8 cellular contexts compared by ENCODE assay signal in the genomic region with DNA sequence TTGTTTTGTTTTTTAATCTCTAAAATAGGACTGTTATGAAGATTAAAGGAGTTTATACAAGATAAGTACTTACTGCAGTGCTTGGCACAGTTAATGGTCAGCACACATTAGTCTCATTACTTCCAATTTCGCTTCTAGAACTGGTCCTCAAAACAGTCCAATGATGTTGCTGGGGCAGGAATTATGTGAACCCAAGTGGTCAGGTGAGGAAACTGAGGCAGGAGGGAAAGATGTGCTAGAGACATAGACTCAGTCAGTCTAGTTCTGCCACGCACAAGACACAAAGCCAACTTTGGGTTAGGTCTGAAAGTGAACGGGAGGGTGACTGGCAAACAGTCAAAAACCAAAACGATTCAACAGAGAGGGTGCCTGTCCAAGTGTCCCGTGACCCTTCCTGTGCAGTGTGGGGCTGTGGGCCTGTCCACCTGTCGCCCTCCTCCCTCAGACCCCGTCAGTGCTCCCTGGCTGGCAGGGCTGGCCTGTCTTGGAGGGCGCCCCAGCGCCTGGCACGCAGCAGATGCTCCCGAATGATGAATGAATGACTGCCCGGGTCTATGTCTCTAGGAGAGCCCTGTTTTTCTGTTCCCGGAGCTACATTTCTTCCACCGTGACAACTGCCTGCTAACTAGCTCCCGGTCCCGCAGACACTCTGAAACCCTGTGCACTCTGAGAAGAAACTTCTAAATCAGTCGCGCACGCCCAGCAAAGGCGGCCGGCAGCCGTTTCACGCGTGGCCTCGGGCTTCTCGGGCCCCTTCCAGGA. TPM values are rescaled to one million over a fixed set of nuclear protein-coding genes. Genes with fewer than 3 reads are reported as not detected.
DNase-seq lines count a peak whose midpoint lies in the region; ATAC-seq and TF ChIP-seq lines count a peak whose summit lies in the region.

No MANE protein-coding gene starts in this region.

- no peak overlapping the region for H3K27ac ChIP-seq in smooth muscle cell (ENCODE audit: low read depth)

- CTCF ChIA-PET in activated CD4-positive, alpha-beta memory T cell treated with anti-CD3 and anti-CD28 coated beads, Interleukin-2, amount 10 ng/mL, durations not matched to agents 7 days and 5 days (lab: Charles Lee) = interaction anchor here (1.1 to 2.8 kb wide), 3 partner anchors 42 to 68 kb away, joined by 4 to 11 read pairs (median 10); no protein-coding TSS in a partner anchor

- ATAC-seq in left ventricle myocardium superior (peak; percentile 3), HG03571 (IDR thresholded peaks at IDR 0.05; ENCODE audit: unreplicated experiment) (no peak)

- peak overlapping the region; percentile 6 for H2AFZ ChIP-seq in smooth muscle cell (ENCODE audit: low read depth)

- no peaks in the 10 kb centered on the region for H3K36me3 ChIP-seq in smooth muscle cell (ENCODE audit: low read depth)

- H3K4me3 ChIP-seq in smooth muscle cell = peak overlapping the region; percentile 85

- H3K4me1 ChIP-seq in smooth muscle cell (ENCODE audit: low read depth) = peaks cover 6% of the 10 kb centered on the region

- peaks cover 2% of the 10 kb centered on the region; the same call in 1 of the 2 replicates for H3K27me3 Mint-ChIP-seq in HFFc6 (ENCODE audit: insufficient read depth)
- H3K27me3 Mint-ChIP-seq in activated CD4-positive, alpha-beta memory T cell treated with anti-CD3 and anti-CD28 coated beads, Interleukin-2, amount 10 ng/mL, durations not matched to agents 7 days and 5 days = no peaks in the 10 kb centered on the region

- peak overlapping the region; percentile 93 for H3K4me3 Mint-ChIP-seq in HFFc6
- peak overlapping the region; percentile 98 for H3K4me3 Mint-ChIP-seq in activated CD4-positive, alpha-beta memory T cell treated with anti-CD3 and anti-CD28 coated beads, Interleukin-2, amount 10 ng/mL, durations not matched to agents 7 days and 5 days

- no peaks in the 10 kb centered on the region for H4K20me1 ChIP-seq in smooth muscle cell (ENCODE audit: low read depth)

- TF ChIP-seq CTCF in HFFc6 (IDR thresholded peaks at IDR 0.05) (no peak), smooth muscle cell (IDR thresholded peaks at IDR 0.05; ENCODE audit: borderline replicate concordance, insufficient read depth, poor library complexity, severe bottlenecking) (no peak)

- peaks cover 21% of the 10 kb centered on the region for H3K4me1 Mint-ChIP-seq in HFFc6 (ENCODE audit: low read depth)
- H3K4me1 Mint-ChIP-seq in activated CD4-positive, alpha-beta memory T cell treated with anti-CD3 and anti-CD28 coated beads, Interleukin-2, amount 10 ng/mL, durations not matched to agents 7 days and 5 days = peaks cover 53% of the 10 kb centered on the region

- H3K27ac Mint-ChIP-seq in HFFc6 = peak overlapping the region; percentile 99
- H3K27ac Mint-ChIP-seq in activated CD4-positive, alpha-beta memory T cell treated with anti-CD3 and anti-CD28 coated beads, Interleukin-2, amount 10 ng/mL, durations not matched to agents 7 days and 5 days = peak overlapping the region; percentile 88

- peaks cover 6% of the 10 kb centered on the region; the same call in 1 of the 2 replicates for H3K36me3 Mint-ChIP-seq in HFFc6 (ENCODE audit: low read depth)
- H3K36me3 Mint-ChIP-seq in activated CD4-positive, alpha-beta memory T cell treated with anti-CD3 and anti-CD28 coated beads, Interleukin-2, amount 10 ng/mL, durations not matched to agents 7 days and 5 days (ENCODE audit: low read depth) = peaks cover 51% of the 10 kb centered on the region

- DNase-seq in HFFc6 (no peak), left ventricle myocardium superior (no peak), smooth muscle cell (lab: John Stamatoyannopoulos, UW; ENCODE audit: unreplicated experiment) (no peak), germinal center (ENCODE audit: low spot score) (no peak), NCI-H2081 (lab: John Stamatoyannopoulos, UW) (no peak), NCI-H1048 (lab: John Stamatoyannopoulos, UW) (no peak)
- no peak for DNase-seq in activated CD4-positive, alpha-beta memory T cell treated with anti-CD3 and anti-CD28 coated beads, Interleukin-2, amount 10 ng/mL, durations not matched to agents 7 days and 5 days

- POLR2A ChIA-PET in activated CD4-positive, alpha-beta memory T cell treated with anti-CD3 and anti-CD28 coated beads, Interleukin-2, amount 10 ng/mL, durations not matched to agents 7 days and 5 days (lab: Charles Lee) = interaction anchor here (0.7 to 4.2 kb wide), 17 partner anchors 9 to 921 kb away, joined by 3 to 42 read pairs (median 9); partner anchors contain the start of genes CZIB, ORC1 and PRPF38A

- WGBS in smooth muscle cell (ENCODE audit: low lambda C conversion rate) = 36% methylated on average over 26 of the region's 26 CpGs

- H3K9me3 Mint-ChIP-seq in HFFc6 = no peaks in the 10 kb centered on the region
- H3K9me3 Mint-ChIP-seq in activated CD4-positive, alpha-beta memory T cell treated with anti-CD3 and anti-CD28 coated beads, Interleukin-2, amount 10 ng/mL, durations not matched to agents 7 days and 5 days = no peaks in the 10 kb centered on the region

- H3K9me3 ChIP-seq in smooth muscle cell (replicated peaks; ENCODE audit: low read depth) = no peaks in the 10 kb centered on the region

- peak overlapping the region; percentile 100 for H3K4me2 ChIP-seq in smooth muscle cell

- no peak overlapping the region for H3K9ac ChIP-seq in smooth muscle cell (ENCODE audit: low read depth)

- H3K27me3 ChIP-seq in smooth muscle cell (ENCODE audit: low read depth) = no peaks in the 10 kb centered on the region

- no peaks in the 10 kb centered on the region for H3K79me2 ChIP-seq in smooth muscle cell (ENCODE audit: low read depth)

- no peaks in the 10 kb centered on the region for H3F3A ChIP-seq in smooth muscle cell (ENCODE audit: low read depth)

- intact Hi-C loops in left ventricle myocardium superior (cut with micrococcal nuclease) = no loop called here

RNA-seq across cellular contexts. Expression of gene LRP8, which starts 2.4 kb away (rescaled TPM):
- 10 to 100 TPM in 5 of 6 experiments, 1 to 10 TPM in 1; 7.2 to 14.9 (median 13.0) TPM for total RNA-seq in HFFc6 (2021; fragmentation: NEBNext Ultra II Directional; extraction: Animal tissue kit (Norgen Biotek cat#: 25700))
- 10 to 100 TPM; 51.5 to 52.7 TPM for total RNA-seq in activated CD4-positive, alpha-beta memory T cell treated with anti-CD3 and anti-CD28 coated beads, Interleukin-2, amount 10 ng/mL, durations not matched to agents 7 days and 5 days
- 1.3 TPM for total RNA-seq in left ventricle myocardium superior
- 3.6 and 5.6 TPM in 2 replicates for total RNA-seq in smooth muscle cell
- 4.2 and 8.1 TPM in 2 replicates for polyA plus RNA-seq in smooth muscle cell
